21 cellular contexts compared by ENCODE assay signal in genomic region chr1:172206256-172206655, GRCh38.
"Had no signal": no experiment of that assay in that cellular context is flagged by ENCODE, and none has a peak within 500 bp of the region (broad histone marks: within the 10 kb centered on the region; RNA-seq: fewer than 3 reads in every experiment).

No MANE protein-coding gene starts in this region.

- H3K4me3 Mint-ChIP-seq: naive B cell; nephron progenitor cell; stimulated activated memory B cell treated with anti-CD40 and anti-IgM and Interleukin-4, amounts not matched to agents 10 μg/mL and 1 μg/mL and 100 μg/mL, for 72 hours; stimulated activated naive CD8-positive, alpha-beta T cell treated with anti-CD3 and anti-CD28 coated beads, Interleukin-15, amount 100 ng/mL, for 72 hours had no signal

- H3K27me3 Mint-ChIP-seq: naive B cell; stimulated activated memory B cell treated with anti-CD40 and anti-IgM and Interleukin-4, amounts not matched to agents 10 μg/mL and 1 μg/mL and 100 μg/mL, for 72 hours; stimulated activated naive CD8-positive, alpha-beta T cell treated with anti-CD3 and anti-CD28 coated beads, Interleukin-15, amount 100 ng/mL, for 72 hours had no signal

- H3K9me3 Mint-ChIP-seq: naive B cell; nephron progenitor cell; stimulated activated memory B cell treated with anti-CD40 and anti-IgM and Interleukin-4, amounts not matched to agents 10 μg/mL and 1 μg/mL and 100 μg/mL, for 72 hours had no signal

- H3K27me3 ChIP-seq: heart left ventricle, spleen, testis, tibial nerve, upper lobe of right lung, vagina had no signal

- H3K4me1 ChIP-seq: heart left ventricle, psoas muscle, testis, tibial nerve, upper lobe of right lung, vagina had no signal

- DNase-seq: effector CD8-positive, alpha-beta T cell; foreskin melanocyte; heart left ventricle; hippocampal formation; left colon; mesendoderm; naive B cell; nephron progenitor cell; psoas muscle; retina; spleen; stimulated activated CD4-positive, alpha-beta T cell treated with anti-CD3 and anti-CD28 coated beads, Interleukin-15, amount 100 ng/mL, for 24 hours; stimulated activated CD4-positive, alpha-beta T cell treated with anti-CD3 and anti-CD28 coated beads, Interleukin-1b, Interleukin-23, amount 100 ng/mL, for 48 hours; stimulated activated CD4-positive, alpha-beta T cell treated with anti-CD3 and anti-CD28 coated beads, Interleukin-4, amount 100 ng/mL, for 24 hours; stimulated activated naive CD8-positive, alpha-beta T cell treated with anti-CD3 and anti-CD28 coated beads, Interleukin-15, amount 100 ng/mL, for 72 hours; testis; upper lobe of right lung had no signal

- H3K4me1 Mint-ChIP-seq: stimulated activated naive CD8-positive, alpha-beta T cell treated with anti-CD3 and anti-CD28 coated beads, Interleukin-15, amount 100 ng/mL, for 72 hours had no signal

- H3K4me3 ChIP-seq: heart left ventricle, psoas muscle, spleen, testis, tibial nerve, upper lobe of right lung, vagina had no signal

- H3K27ac Mint-ChIP-seq: nephron progenitor cell; stimulated activated memory B cell treated with anti-CD40 and anti-IgM and Interleukin-4, amounts not matched to agents 10 μg/mL and 1 μg/mL and 100 μg/mL, for 72 hours; stimulated activated naive CD8-positive, alpha-beta T cell treated with anti-CD3 and anti-CD28 coated beads, Interleukin-15, amount 100 ng/mL, for 72 hours had no signal

- H3K36me3 Mint-ChIP-seq: naive B cell; stimulated activated memory B cell treated with anti-CD40 and anti-IgM and Interleukin-4, amounts not matched to agents 10 μg/mL and 1 μg/mL and 100 μg/mL, for 72 hours had no signal

- ATAC-seq: heart left ventricle; left colon; psoas muscle; sciatic nerve; stimulated activated memory B cell treated with anti-CD40 and anti-IgM and Interleukin-4, amounts not matched to agents 10 μg/mL and 1 μg/mL and 100 μg/mL, for 72 hours; stimulated activated naive CD8-positive, alpha-beta T cell treated with anti-CD3 and anti-CD28 coated beads, Interleukin-15, amount 100 ng/mL, for 72 hours; upper lobe of right lung had no signal

- H3K27ac ChIP-seq: heart left ventricle, psoas muscle, spleen, testis, tibial nerve, upper lobe of right lung, vagina had no signal
